ENCODE assay signal across 7 cellular contexts in the genomic region with DNA sequence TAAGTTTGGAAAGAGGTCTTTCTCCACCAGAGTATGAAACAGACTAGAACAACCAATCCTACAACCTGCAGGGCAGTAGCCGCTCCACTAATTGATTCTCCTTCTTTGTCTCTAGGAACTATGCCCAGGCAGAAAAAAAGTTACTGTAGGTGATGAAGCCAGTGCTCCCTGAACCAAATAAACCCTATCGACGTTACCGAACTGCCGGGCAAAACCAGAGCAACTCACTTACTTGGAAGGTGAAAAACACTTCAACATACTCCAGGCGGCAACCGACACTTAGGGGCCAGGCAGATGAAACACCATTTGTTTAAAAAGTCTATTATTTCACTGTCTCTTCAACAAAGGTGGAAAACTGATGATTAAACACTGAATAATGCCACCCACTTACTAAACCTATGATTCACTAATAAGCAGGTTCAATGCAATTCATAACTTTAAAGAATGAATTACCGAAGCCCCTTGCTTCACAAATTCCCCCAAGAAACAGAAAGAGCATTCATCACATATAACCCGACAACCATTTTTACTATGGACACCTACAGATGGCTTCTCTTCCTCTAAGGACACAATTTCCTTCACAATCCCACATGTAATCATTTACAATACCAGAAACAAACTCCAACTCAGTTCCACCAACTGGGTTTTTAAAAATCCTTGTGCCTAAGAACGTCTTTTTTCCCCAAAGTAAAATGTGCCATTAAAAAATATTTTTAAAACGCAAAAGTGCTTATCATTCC. TPM values are rescaled to one million over a fixed set of nuclear protein-coding genes. Genes with fewer than 3 reads are reported as not detected.
A peak's percentile ranks its signal among the peaks of the same experiment; 100 is the strongest.
DNase-seq lines count a peak whose midpoint lies in the region; ATAC-seq and TF ChIP-seq lines count a peak whose summit lies in the region.

No MANE protein-coding gene starts in this region.

- DNase-seq in HCT116 (ENCODE audit: low read depth, low spot score) (no peak), SK-N-MC (ENCODE audit: low read depth, low spot score) (no peak), chondrocyte (ENCODE audit: low spot score) (no peak), upper lobe of left lung (peak in 1 of 2 donors; percentile 29), GOT3 (lab: John Stamatoyannopoulos, UW) (no peak), ureter (ENCODE audit: low spot score) (no peak)

- H2AFZ ChIP-seq in HCT116 (ENCODE audit: low read depth, low read length, poor library complexity, severe bottlenecking): no peak overlapping the region

- no peaks in the 10 kb centered on the region for H4K20me1 ChIP-seq in HCT116 (ENCODE audit: insufficient read depth)

- WGBS in upper lobe of left lung, 2 donors: 7 to 26% methylated on average over 11 of the region's 11 CpGs

- H3K27me3 Mint-ChIP-seq in chondrocyte (ENCODE audit: low read depth): no peaks in the 10 kb centered on the region

- TF ChIP-seq EP300 in upper lobe of left lung (IDR thresholded peaks at IDR 0.05): no peak

- RAD21 ChIA-PET in HCT116 (lab: Charles Lee; ENCODE audit: low non-redundant PET in 1 of 2, low total read pairs in 2 of 2, uncharacterized antibody in 2 of 2, unreplicated experiment in 2 of 2): no interaction called here

- POLR2A ChIA-PET in HCT116 (lab: Charles Lee): no interaction called here

- peaks cover 63% of the 10 kb centered on the region for H3K79me2 ChIP-seq in HCT116 (ENCODE audit: insufficient read depth, low read length)

- ATAC-seq in HCT116: no peak
- ATAC-seq in upper lobe of left lung (ENCODE audit: low FRiP score in 2 of 2): no peak

- peak overlapping the region; percentile 80 for H3K4me3 Mint-ChIP-seq in chondrocyte (ENCODE audit: unreplicated experiment)

- peaks cover 59% of the 10 kb centered on the region for H3K4me1 Mint-ChIP-seq in chondrocyte (ENCODE audit: low read depth)

- TF ChIP-seq CTCF in HCT116 (IDR thresholded peaks at IDR 0.05 in 2 of 3, conservative IDR thresholded peaks at IDR 0.05 in 1 of 3; ENCODE audit: borderline replicate concordance in 1 of 3, insufficient read depth in 1 of 3, low read depth in 2 of 3, low read length in 2 of 3): no peak
- TF ChIP-seq CTCF in chondrocyte (IDR thresholded peaks at IDR 0.05): no peak
- no peak for TF ChIP-seq CTCF in upper lobe of left lung (IDR thresholded peaks at IDR 0.05)

- peak overlapping the region; percentile 75 for H3K4me2 ChIP-seq in HCT116 (ENCODE audit: low read length)

- TSS peak; percentile 42 for BruUV-seq in HCT116 (replicated peaks; lab: Mats Ljungman, UMichigan)

- H3K9ac ChIP-seq in HCT116 (ENCODE audit: low read length) (peak overlapping the region; percentile 67), SK-N-MC (ENCODE audit: insufficient read length) (no peak overlapping the region), mucosa of rectum (ENCODE audit: low read depth in 1 of 2, low read length in 2 of 2) (peak overlapping the region; percentile 60 to 87)

- intact Hi-C loops in HCT116 (cut with micrococcal nuclease): no loop called here

- H3K9me3 ChIP-seq in HCT116 (ENCODE audit: control insufficient read depth in 1 of 2, insufficient read depth in 1 of 2, low read depth in 1 of 2, low read length in 2 of 2) (no peaks in the 10 kb centered on the region; a peak in 1 of 4 replicates), SK-N-MC (ENCODE audit: low read depth, low read length) (no peaks in the 10 kb centered on the region), mucosa of rectum (ENCODE audit: control insufficient read depth in 2 of 2, low read length in 2 of 2) (no peaks in the 10 kb centered on the region), upper lobe of left lung (no peaks in the 10 kb centered on the region)

- H3K27me3 ChIP-seq in HCT116 (ENCODE audit: insufficient read depth, low read length) (no peaks in the 10 kb centered on the region), mucosa of rectum (ENCODE audit: control insufficient read depth in 2 of 2, insufficient read depth in 2 of 2, low read length in 2 of 2) (no peaks in the 10 kb centered on the region), upper lobe of left lung (no peaks in the 10 kb centered on the region)

- H3K9me3 Mint-ChIP-seq in chondrocyte (ENCODE audit: low read depth): no peaks in the 10 kb centered on the region

- H3K4me1 ChIP-seq in HCT116 (ENCODE audit: control insufficient read depth in 1 of 2, insufficient read depth in 2 of 2, low read length in 2 of 2): peaks cover 22 to 53% of the 10 kb centered on the region in 2 experiments
- H3K4me1 ChIP-seq in mucosa of rectum (ENCODE audit: control insufficient read depth in 2 of 2, insufficient read depth in 2 of 2, low read length in 2 of 2): peaks cover 17 to 41% of the 10 kb centered on the region in 2 donors
- H3K4me1 ChIP-seq in upper lobe of left lung: peaks cover 32 to 50% (median 43%) of the 10 kb centered on the region in 4 donors

- H3K36me3 Mint-ChIP-seq in chondrocyte (ENCODE audit: low read depth): no peaks in the 10 kb centered on the region

- no peaks in the 10 kb centered on the region for H3K36me3 ChIP-seq in HCT116 (ENCODE audit: control insufficient read depth in 1 of 2, insufficient read depth in 2 of 2, low read length in 2 of 2)
- H3K36me3 ChIP-seq in SK-N-MC (ENCODE audit: insufficient read depth, low read length): no peaks in the 10 kb centered on the region
- no peaks in the 10 kb centered on the region for H3K36me3 ChIP-seq in mucosa of rectum (ENCODE audit: control insufficient read depth in 2 of 2, insufficient read depth in 2 of 2, low read length in 2 of 2)
- H3K36me3 ChIP-seq in upper lobe of left lung: no peaks in the 10 kb centered on the region

- peak overlapping the region; percentile 83 for H3K27ac Mint-ChIP-seq in chondrocyte (ENCODE audit: unreplicated experiment)

- H3K4me3 ChIP-seq in HCT116 (replicated peaks in 1 of 2; ENCODE audit: low read depth in 1 of 2, low read length in 2 of 2) (peak overlapping the region; percentile 52 to 59), SK-N-MC (peak overlapping the region; percentile 89), mucosa of rectum (ENCODE audit: low read length in 2 of 2) (peak overlapping the region; percentile 74 to 82), upper lobe of left lung (peak overlapping the region; percentile 81 to 93 (median 89))

- H3K27ac ChIP-seq in HCT116 (ENCODE audit: low read depth, low read length): peak overlapping the region; percentile 95
- H3K27ac ChIP-seq in SK-N-MC: no peak overlapping the region
- H3K27ac ChIP-seq in mucosa of rectum (ENCODE audit: low read depth in 2 of 2, low read length in 2 of 2): peak overlapping the region; percentile 87 to 94
- peak overlapping the region; percentile 96 to 99 (median 98) for H3K27ac ChIP-seq in upper lobe of left lung

- no peaks in the 10 kb centered on the region for H3K9me2 ChIP-seq in HCT116 (ENCODE audit: insufficient read depth)

- CTCF ChIA-PET in HCT116 (lab: Charles Lee): no interaction called here

- TF ChIP-seq POLR2A in HCT116 (IDR thresholded peaks at IDR 0.05; ENCODE audit: borderline replicate concordance, extremely low read depth, insufficient read depth, insufficient read length) (no peak), upper lobe of left lung (IDR thresholded peaks at IDR 0.05) (no peak)

- TF ChIP-seq RAD21 in HCT116 (IDR thresholded peaks at IDR 0.05; ENCODE audit: low read depth): no peak

TF ChIP-seq in HCT116, 20 proteins besides CTCF, POLR2A, EP300 and RAD21:
- no peak for TF ChIP-seq POLR2AphosphoS5 (IDR thresholded peaks at IDR 0.05; ENCODE audit: low read depth, low read length)

RNA-seq across cellular contexts. Expression of gene NRIP1, which starts 1.5 kb away (rescaled TPM):
- total RNA-seq in HCT116 (2021; ENCODE audit: unreplicated experiment): 29.6 TPM
- polyA plus RNA-seq in HCT116 (2012): 3.4 and 5.4 TPM in 2 replicates
- 22.4 to 23.6 TPM (median 22.6 TPM) in 3 replicates for total RNA-seq in chondrocyte
- 10 to 100 TPM; 10.5 to 47.2 (median 34.8) TPM for total RNA-seq in upper lobe of left lung
- total RNA-seq in ureter: 45.5 TPM
